1 cellular context compared by ENCODE assay signal in genomic region chr6:108222064-108222463, GRCh38.
TF ChIP-seq lines count a peak whose summit lies in the region.

No MANE protein-coding gene starts in this region.

TF ChIP-seq in endothelial cell of umbilical vein, 7 proteins besides CTCF, POLR2A, EP300 and RAD21:
- TF ChIP-seq JUN (IDR thresholded peaks at IDR 0.05; ENCODE audit: borderline replicate concordance, insufficient read depth, insufficient read length, low read depth) (no peak), MYC (IDR thresholded peaks at IDR 0.05; ENCODE audit: low read depth, low read length) (no peak), EZH2 (IDR thresholded peaks at IDR 0.05; ENCODE audit: borderline replicate concordance, low read depth, low read length, severe bottlenecking) (no peak), FOS (IDR thresholded peaks at IDR 0.05; ENCODE audit: borderline replicate concordance, insufficient read depth, low read length) (no peak), POLR2AphosphoS5 (IDR thresholded peaks at IDR 0.05; ENCODE audit: insufficient read depth, low read depth, low read length) (no peak), GATA2 (IDR thresholded peaks at IDR 0.05; ENCODE audit: insufficient read depth, insufficient read length, low read depth, low read length) (no peak)
- TF ChIP-seq, protein P1, sequence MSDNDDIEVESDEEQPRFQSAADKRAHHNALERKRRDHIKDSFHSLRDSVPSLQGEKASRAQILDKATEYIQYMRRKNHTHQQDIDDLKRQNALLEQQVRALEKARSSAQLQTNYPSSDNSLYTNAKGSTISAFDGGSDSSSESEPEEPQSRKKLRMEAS (IDR thresholded peaks at IDR 0.05; ENCODE audit: insufficient read depth, insufficient read length) = no peak
